In the genomic region with DNA sequence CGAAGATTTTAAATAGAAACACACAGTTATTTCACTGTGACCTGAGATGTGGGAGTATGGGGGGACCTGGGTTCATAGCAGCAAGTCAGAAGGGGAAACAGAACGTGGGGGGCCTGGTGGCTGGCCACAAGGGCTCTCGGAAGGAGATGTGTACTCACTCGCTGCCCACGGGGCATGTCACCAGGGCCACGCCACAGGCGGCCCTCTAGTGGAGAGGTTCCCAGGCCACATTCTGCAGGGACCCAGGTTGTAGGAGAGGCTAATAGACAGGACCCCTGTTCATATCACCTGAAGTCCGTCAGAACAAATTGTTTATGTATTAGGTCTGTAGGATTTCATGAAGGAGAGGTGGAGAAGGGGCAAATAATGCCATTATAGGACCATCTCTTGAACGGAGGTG, we compare ENCODE assay signal across 22 cellular contexts. TPM values are rescaled to one million over a fixed set of nuclear protein-coding genes. Genes with fewer than 3 reads are reported as not detected.
DNase-seq lines count a peak whose midpoint lies in the region; ATAC-seq and TF ChIP-seq lines count a peak whose summit lies in the region.
"Had no signal": no experiment of that assay in that cellular context is flagged by ENCODE, and none has a peak within 500 bp of the region (broad histone marks: within the 10 kb centered on the region; RNA-seq: fewer than 3 reads in every experiment).

No MANE protein-coding gene starts in this region.

- 80 to 83% methylated on average over 9 of the region's 9 CpGs for WGBS in testis, 2 donors

- no peak overlapping the region for H3K27ac ChIP-seq in OCI-LY7 (ENCODE audit: low read depth, low read length, poor library complexity, severe bottlenecking)
- H3K27ac ChIP-seq in testis = no peak overlapping the region
- H3K27ac ChIP-seq: BLaER1, left lung, parathyroid adenoma had no signal

- H3K4me1 Mint-ChIP-seq in Calu3 (ENCODE audit: low read depth, unreplicated experiment) (no peaks in the 10 kb centered on the region), immature natural killer cell (no peaks in the 10 kb centered on the region)
- H3K4me1 Mint-ChIP-seq: activated naive CD8-positive, alpha-beta T cell treated with anti-CD3 and anti-CD28 coated beads for 36 hours had no signal

- CTCF ChIA-PET in Calu3 (lab: Charles Lee) = no interaction called here
- CTCF ChIA-PET in OCI-LY7 (lab: Charles Lee; ENCODE audit: unreplicated experiment) = no interaction called here

- DNase-seq in Calu3 (peak; percentile 6), OCI-LY7 (ENCODE audit: low spot score) (no peak), iPS-NIHi7 (ENCODE audit: extremely low spot score) (peak; percentile 59), testis (no peak), NCI-H1417 treated with DMSO at 0.1 percent for 48 hours (lab: John Stamatoyannopoulos, UW) (no peak), immature natural killer cell (no peak)
- DNase-seq: activated CD4-positive, alpha-beta T cell treated with anti-CD3 and anti-CD28 coated beads, Interleukin-2, amount 50 U/mL, for 1 hour; activated naive CD8-positive, alpha-beta T cell treated with anti-CD3 and anti-CD28 coated beads for 36 hours; activated T-cell treated with anti-CD3 and anti-CD28 coated beads for 4 hours; central memory CD4-positive, alpha-beta T cell; DMS153; Karpas-422; left lung; NCI-H1436 treated with DMSO at 0.1 percent for 48 hours; SIG-M5; trophoblast cell had no signal

- H3K4me3 Mint-ChIP-seq in Calu3 (ENCODE audit: low read depth, unreplicated experiment) (no peak overlapping the region), immature natural killer cell (no peak overlapping the region)
- H3K4me3 Mint-ChIP-seq: activated naive CD8-positive, alpha-beta T cell treated with anti-CD3 and anti-CD28 coated beads for 36 hours; T-helper 2 cell treated with Interferon-gamma antibody and Interleukin-4, amounts not matched to agents 5 μg/mL and 100 μg/mL, for 36 hours had no signal

- H2AFZ ChIP-seq in OCI-LY7 (ENCODE audit: low read length) = no peak overlapping the region
- H2AFZ ChIP-seq: parathyroid adenoma had no signal

- BruUV-seq in Calu3 (replicated peaks; lab: Mats Ljungman, UMichigan) (no TSS peak), OCI-LY7 (replicated peaks; lab: Mats Ljungman, UMichigan) (no TSS peak)

- H3K27me3 ChIP-seq in testis = no peaks in the 10 kb centered on the region
- H3K27me3 ChIP-seq: BLaER1, left lung had no signal

- H4K20me1 ChIP-seq in OCI-LY7 (ENCODE audit: insufficient read depth, low read length) = no peaks in the 10 kb centered on the region
- H4K20me1 ChIP-seq: BLaER1 had no signal

- no peak for TF ChIP-seq POLR2A in testis (IDR thresholded peaks at IDR 0.05)

- H3K36me3 Mint-ChIP-seq in Calu3 (ENCODE audit: insufficient read depth, unreplicated experiment) (no peaks in the 10 kb centered on the region), immature natural killer cell (no peaks in the 10 kb centered on the region)
- H3K36me3 Mint-ChIP-seq: activated naive CD8-positive, alpha-beta T cell treated with anti-CD3 and anti-CD28 coated beads for 36 hours had no signal

- no peak for TF ChIP-seq CTCF in Calu3 (IDR thresholded peaks at IDR 0.05; ENCODE audit: unreplicated experiment)
- peak; percentile 27 for TF ChIP-seq CTCF in GM12873 (IDR thresholded peaks at IDR 0.05; ENCODE audit: insufficient read depth, low read depth, low read length, missing control alignments)
- TF ChIP-seq CTCF in OCI-LY7 (conservative IDR thresholded peaks at IDR 0.05; ENCODE audit: low read length) = peak; percentile 33; the same call in 1 of the 2 replicates
- no peak for TF ChIP-seq CTCF in testis (IDR thresholded peaks at IDR 0.05)

- H3K9me2 ChIP-seq in OCI-LY7 (ENCODE audit: insufficient read depth, low read length) = no peaks in the 10 kb centered on the region

- H3K4me1 ChIP-seq in OCI-LY7 (ENCODE audit: insufficient read depth, low read length, poor library complexity, severe bottlenecking) (no peaks in the 10 kb centered on the region), testis (no peaks in the 10 kb centered on the region)
- H3K4me1 ChIP-seq: BLaER1, left lung, parathyroid adenoma had no signal

- H3K4me3 ChIP-seq in OCI-LY7 (ENCODE audit: low read depth, low read length, poor library complexity, severe bottlenecking) (no peak overlapping the region), testis (no peak overlapping the region)
- H3K4me3 ChIP-seq: BLaER1, left lung, skin epidermis had no signal

- no peak overlapping the region for H3K4me2 ChIP-seq in OCI-LY7 (ENCODE audit: low read length)
- H3K4me2 ChIP-seq: BLaER1 had no signal

- H3K9me3 ChIP-seq in OCI-LY7 (ENCODE audit: low read length) = no peaks in the 10 kb centered on the region
- H3K9me3 ChIP-seq in testis = no peaks in the 10 kb centered on the region
- H3K9me3 ChIP-seq: BLaER1, left lung had no signal

- H3K36me3 ChIP-seq in OCI-LY7 (ENCODE audit: insufficient read depth, low read length) = no peaks in the 10 kb centered on the region
- H3K36me3 ChIP-seq in testis (ENCODE audit: low read depth, missing control alignments) = no peaks in the 10 kb centered on the region
- H3K36me3 ChIP-seq: BLaER1, left lung had no signal

- no peaks in the 10 kb centered on the region for H3K27me3 Mint-ChIP-seq in Calu3 (ENCODE audit: unreplicated experiment)
- H3K27me3 Mint-ChIP-seq in immature natural killer cell (ENCODE audit: low read depth in 3 of 3) = peaks cover 0 to 2% (median 0%) of the 10 kb centered on the region in 3 donors
- H3K27me3 Mint-ChIP-seq: activated naive CD8-positive, alpha-beta T cell treated with anti-CD3 and anti-CD28 coated beads for 36 hours had no signal

- H3K9me3 Mint-ChIP-seq in Calu3 (ENCODE audit: low read depth, unreplicated experiment) (no peaks in the 10 kb centered on the region), immature natural killer cell (no peaks in the 10 kb centered on the region)
- H3K9me3 Mint-ChIP-seq: activated naive CD8-positive, alpha-beta T cell treated with anti-CD3 and anti-CD28 coated beads for 36 hours; T-helper 2 cell treated with Interferon-gamma antibody and Interleukin-4, amounts not matched to agents 5 μg/mL and 100 μg/mL, for 36 hours had no signal

- no peaks in the 10 kb centered on the region for H3K79me2 ChIP-seq in OCI-LY7 (ENCODE audit: insufficient read depth, low read depth, low read length)
- H3K79me2 ChIP-seq: parathyroid adenoma had no signal

- POLR2A ChIA-PET in OCI-LY7 (lab: Charles Lee) = interaction anchor here (0.9 kb wide), 1 partner anchor 11 kb away, joined by 3 read pairs; no protein-coding TSS in a partner anchor

- ATAC-seq in HG02623 (IDR thresholded peaks at IDR 0.05; ENCODE audit: unreplicated experiment) = no peak
- ATAC-seq: left lung had no signal

- H3K27ac Mint-ChIP-seq in Calu3 (ENCODE audit: unreplicated experiment) = no peak overlapping the region
- H3K27ac Mint-ChIP-seq in immature natural killer cell = no peak overlapping the region
- H3K27ac Mint-ChIP-seq: activated naive CD8-positive, alpha-beta T cell treated with anti-CD3 and anti-CD28 coated beads for 36 hours; T-helper 2 cell treated with Interferon-gamma antibody and Interleukin-4, amounts not matched to agents 5 μg/mL and 100 μg/mL, for 36 hours had no signal

- intact Hi-C loops in Calu3 (cut with micrococcal nuclease; ENCODE audit: unreplicated experiment) = no loop called here
- intact Hi-C loops in OCI-LY7 (cut with micrococcal nuclease; ENCODE audit: unreplicated experiment) = no loop called here
- intact Hi-C loops in testis (cut with DNase I; ENCODE audit: low total_unique reads) = no loop called here

RNA-seq across cellular contexts. Expression of a gene that starts 25.1 kb away (rescaled TPM):
- 0.78 and 1.5 TPM in 2 replicates for total RNA-seq in Calu3 (2022)
- total RNA-seq in OCI-LY7 (2014; rRNA removed; shearing (Covaris generic)) = not detected in 2 replicates
- not detected in 2 replicates for total RNA-seq in OCI-LY7 (2022)
- total RNA-seq in testis = 1 to 10 TPM; 1.1 to 1.7 TPM
- polyA plus RNA-seq in testis (ENCODE audit: insufficient read depth, low read depth, low replicate concordance) = 4.0 TPM
- under 1 TPM in 2 of 3 donors, not detected in 1; 0.64 to 0.74 TPM for polyA plus RNA-seq in immature natural killer cell

Comparison
In these comparisons a context has a peak if more than half of its experiments do, and no peak if none do; other contexts are left out.
1. DNase-seq: peak in Calu3 (single experiment) and iPS-NIHi7 (single experiment); none in OCI-LY7 (single experiment), testis (single experiment), NCI-H1417 treated with DMSO at 0.1 percent for 48 hours (single experiment) and immature natural killer cell (0 of 3).
2. CTCF ChIP-seq: peak in GM12873 (single experiment) and OCI-LY7 (single experiment); none in Calu3 (single experiment) and testis (0 of 3).